27 cellular contexts compared by ENCODE assay signal in genomic region chr19:30879225-30879624, GRCh38.
"Had no signal": no experiment of that assay in that cellular context is flagged by ENCODE, and none has a peak within 500 bp of the region (broad histone marks: within the 10 kb centered on the region; RNA-seq: fewer than 3 reads in every experiment).

No MANE protein-coding gene starts in this region.

- H3K9me3 Mint-ChIP-seq: activated CD4-positive, alpha-beta T cell treated with anti-CD3 and anti-CD28 coated beads, Interleukin-2, amount 10 ng/mL, durations not matched to agents 24 days and 14 days; activated CD8-positive, alpha-beta T cell treated with anti-CD3 and anti-CD28 coated beads for 36 hours; activated naive CD4-positive, alpha-beta T cell treated with anti-CD3 and anti-CD28 coated beads for 36 hours; activated naive CD4-positive, alpha-beta T cell treated with anti-CD3 and anti-CD28 coated beads, Interleukin-2, amount 50 U/mL, for 72 hours; activated T-cell treated with anti-CD3 and anti-CD28 coated beads, Interleukin-2, amount 50 U/mL, for 4 hours; activated T-helper 1 cell treated with anti-CD3 and anti-CD28 coated beads, Interleukin-12 subunit alpha, Interleukin-12 subunit beta, Interleukin-2, Interleukin-4 antibody, amounts not matched to agents 30 ng/mL and 10 ng/mL and 1 ng/mL, durations not matched to agents 14 hours and 24 hours and 36 hours; T-helper 1 cell treated with Interleukin-12 subunit alpha and Interleukin-12 subunit beta and Interleukin-4 antibody, amounts not matched to agents 30 μg/mL and 1 μg/mL, for 36 hours; T-helper 2 cell treated with Interferon-gamma antibody and Interleukin-4, amounts not matched to agents 5 μg/mL and 100 μg/mL, for 36 hours had no signal

- DNase-seq: activated CD4-positive, alpha-beta T cell treated with anti-CD3 and anti-CD28 coated beads, Interleukin-2, amount 10 ng/mL, durations not matched to agents 24 days and 14 days; activated CD4-positive, alpha-beta T cell treated with anti-CD3 and anti-CD28 coated beads, Interleukin-2, amount 50 U/mL, for 4 hours; activated CD8-positive, alpha-beta T cell treated with anti-CD3 and anti-CD28 coated beads for 36 hours; activated gamma-delta T cell treated with Interleukin-2 at 50 U/mL for 16 hours; activated naive CD4-positive, alpha-beta T cell treated with anti-CD3 and anti-CD28 coated beads for 36 hours; activated T-cell treated with anti-CD3 and anti-CD28 coated beads for 4 hours; activated T-cell treated with anti-CD3 and anti-CD28 coated beads, Interleukin-2, amount 50 U/mL, for 4 hours; body of pancreas; Karpas-422; KBM-7; NCI-H1105; NCI-H1417 treated with DMSO at 0.1 percent for 48 hours; NCI-H187 treated with DMSO at 0.1 percent for 48 hours; NCI-H2081; NCI-H2171 treated with DMSO at 0.1 percent for 48 hours; NCI-H2227 treated with DMSO at 0.1 percent for 48 hours; NCI-H446; NCI-H510A treated with DMSO at 0.1 percent for 48 hours; NCI-H526 treated with DMSO at 0.1 percent for 48 hours; NCI-H774; NK-92 treated with Interleukin-12 subunit alpha and Interleukin-12 subunit beta, amount 100 ng/mL, for 24 hours; PC-9; Right ventricle myocardium superior had no signal

- ATAC-seq: activated CD8-positive, alpha-beta T cell treated with anti-CD3 and anti-CD28 coated beads for 36 hours; activated naive CD4-positive, alpha-beta T cell treated with anti-CD3 and anti-CD28 coated beads, Interleukin-2, amount 50 U/mL, for 72 hours; activated T-cell treated with anti-CD3 and anti-CD28 coated beads, Interleukin-2, amount 50 U/mL, for 4 hours; body of pancreas had no signal

- H3K4me1 Mint-ChIP-seq: activated CD4-positive, alpha-beta T cell treated with anti-CD3 and anti-CD28 coated beads, Interleukin-2, amount 10 ng/mL, durations not matched to agents 24 days and 14 days had no signal

- H3K27me3 Mint-ChIP-seq: activated CD4-positive, alpha-beta T cell treated with anti-CD3 and anti-CD28 coated beads, Interleukin-2, amount 10 ng/mL, durations not matched to agents 24 days and 14 days; activated CD8-positive, alpha-beta T cell treated with anti-CD3 and anti-CD28 coated beads for 36 hours had no signal

- H3K27ac Mint-ChIP-seq: activated CD4-positive, alpha-beta T cell treated with anti-CD3 and anti-CD28 coated beads, Interleukin-2, amount 10 ng/mL, durations not matched to agents 24 days and 14 days; activated CD8-positive, alpha-beta T cell treated with anti-CD3 and anti-CD28 coated beads for 36 hours; activated naive CD4-positive, alpha-beta T cell treated with anti-CD3 and anti-CD28 coated beads for 36 hours; activated T-helper 1 cell treated with anti-CD3 and anti-CD28 coated beads, Interleukin-12 subunit alpha, Interleukin-12 subunit beta, Interleukin-2, Interleukin-4 antibody, amounts not matched to agents 30 ng/mL and 10 ng/mL and 1 ng/mL, durations not matched to agents 14 hours and 24 hours and 36 hours; T-helper 1 cell treated with Interleukin-12 subunit alpha and Interleukin-12 subunit beta and Interleukin-4 antibody, amounts not matched to agents 30 μg/mL and 1 μg/mL, for 36 hours; T-helper 2 cell treated with Interferon-gamma antibody and Interleukin-4, amounts not matched to agents 5 μg/mL and 100 μg/mL, for 36 hours had no signal

- H3K4me3 Mint-ChIP-seq: activated CD4-positive, alpha-beta T cell treated with anti-CD3 and anti-CD28 coated beads, Interleukin-2, amount 10 ng/mL, durations not matched to agents 24 days and 14 days; activated CD8-positive, alpha-beta T cell treated with anti-CD3 and anti-CD28 coated beads for 36 hours; activated naive CD4-positive, alpha-beta T cell treated with anti-CD3 and anti-CD28 coated beads for 36 hours; activated T-cell treated with anti-CD3 and anti-CD28 coated beads, Interleukin-2, amount 50 U/mL, for 4 hours; activated T-helper 1 cell treated with anti-CD3 and anti-CD28 coated beads, Interleukin-12 subunit alpha, Interleukin-12 subunit beta, Interleukin-2, Interleukin-4 antibody, amounts not matched to agents 30 ng/mL and 10 ng/mL and 1 ng/mL, durations not matched to agents 14 hours and 24 hours and 36 hours; T-helper 1 cell treated with Interleukin-12 subunit alpha and Interleukin-12 subunit beta and Interleukin-4 antibody, amounts not matched to agents 30 μg/mL and 1 μg/mL, for 36 hours; T-helper 2 cell treated with Interferon-gamma antibody and Interleukin-4, amounts not matched to agents 5 μg/mL and 100 μg/mL, for 36 hours had no signal
